Comparison of ENCODE assay signal across 8 cellular contexts in the genomic region with DNA sequence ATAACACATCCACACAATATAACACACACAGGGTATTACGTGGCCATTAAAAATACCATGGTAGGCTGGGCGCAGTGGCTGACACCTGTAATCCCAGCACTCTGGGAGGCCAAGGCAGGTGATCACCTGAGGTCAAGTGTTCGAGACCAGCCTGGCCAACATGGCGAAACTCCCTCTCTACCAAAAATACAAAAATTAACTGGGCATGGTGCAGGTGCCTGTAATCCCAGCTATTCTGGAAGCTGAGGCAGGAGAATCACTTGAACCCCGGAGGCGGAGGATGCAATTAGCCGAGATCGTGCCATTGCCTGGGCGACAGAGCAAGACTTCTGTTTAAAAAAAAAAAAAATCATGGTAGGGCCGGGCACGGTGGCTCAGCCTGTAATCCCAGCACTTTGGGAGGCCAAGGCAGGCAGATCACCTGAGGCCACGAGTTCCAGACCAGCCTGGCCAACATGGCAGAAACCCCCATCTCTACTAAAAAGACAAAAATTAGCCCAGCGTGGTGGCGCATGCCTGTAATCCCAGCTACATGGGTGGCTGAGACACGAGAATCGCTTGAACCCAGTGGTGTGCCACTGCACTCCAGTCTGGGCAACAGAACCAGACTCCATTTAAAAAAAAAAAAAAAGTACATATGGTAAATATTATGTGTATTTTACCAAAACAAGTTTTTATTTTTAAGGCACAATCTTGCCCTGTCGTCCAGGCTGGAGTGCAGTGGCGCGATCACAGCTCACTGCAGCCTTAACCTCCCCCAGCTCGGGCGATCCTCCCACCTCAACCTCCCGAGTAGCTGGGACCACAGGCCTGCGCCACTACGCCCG. TPM values are rescaled to one million over a fixed set of nuclear protein-coding genes. Genes with fewer than 3 reads are reported as not detected.
DNase-seq lines count a peak whose midpoint lies in the region; ATAC-seq and TF ChIP-seq lines count a peak whose summit lies in the region.

No MANE protein-coding gene starts in this region.

- H3K4me3 ChIP-seq in astrocyte of the spinal cord (ENCODE audit: low read depth, low read length), result peak overlapping the region; percentile 57
- H3K4me3 ChIP-seq in lower leg skin (ENCODE audit: low read depth, poor library complexity, severe bottlenecking), result peak overlapping the region; percentile 46
- peak overlapping the region; percentile 63 to 65 for H3K4me3 ChIP-seq in tibial artery

- in situ Hi-C loops in astrocyte of the spinal cord (cut with HindIII; ENCODE audit: low sequenced_read_pairs), result no loop called here

- 56 to 57% methylated on average over 25 of the region's 25 CpGs for WGBS in lower leg skin, 2 donors

- intact Hi-C loops in lower leg skin (cut with DNase I; ENCODE audit: low total_unique reads) (loop anchor here (5.0 kb wide), 1 partner anchor 290 kb away; a partner anchor contains a TSS), tibial artery (cut with DNase I; ENCODE audit: low total_unique reads) (loop anchor here (10.0 kb wide), 1 partner anchor 518 kb away; a partner anchor contains a TSS)

- H3K27ac Mint-ChIP-seq in activated CD4-positive, alpha-beta T cell treated with anti-CD3 and anti-CD28 coated beads, Interleukin-2, amount 10 ng/mL, durations not matched to agents 7 days and 5 days, result peak overlapping the region; percentile 91

- no peak for TF ChIP-seq POLR2A in lower leg skin (IDR thresholded peaks at IDR 0.05)

- no peaks in the 10 kb centered on the region for H3K36me3 Mint-ChIP-seq in activated CD4-positive, alpha-beta T cell treated with anti-CD3 and anti-CD28 coated beads, Interleukin-2, amount 10 ng/mL, durations not matched to agents 7 days and 5 days (ENCODE audit: low read depth)

- CTCF ChIA-PET in activated CD4-positive, alpha-beta T cell treated with anti-CD3 and anti-CD28 coated beads, Interleukin-2, amount 10 ng/mL, durations not matched to agents 7 days and 5 days (lab: Charles Lee), result interaction anchor here (0.5 to 8.1 kb wide), 22 partner anchors 9 to 573 kb away, joined by 3 to 86 read pairs (median 4); a partner anchor contains a TSS

- no peaks in the 10 kb centered on the region for H3K27me3 Mint-ChIP-seq in activated CD4-positive, alpha-beta T cell treated with anti-CD3 and anti-CD28 coated beads, Interleukin-2, amount 10 ng/mL, durations not matched to agents 7 days and 5 days

- TF ChIP-seq CTCF in astrocyte of the spinal cord (IDR thresholded peaks at IDR 0.05; ENCODE audit: low read depth, low read length) (no peak), lower leg skin (IDR thresholded peaks at IDR 0.05) (no peak), tibial artery (IDR thresholded peaks at IDR 0.05) (no peak)

- no peak for DNase-seq in activated CD4-positive, alpha-beta T cell treated with anti-CD3 and anti-CD28 coated beads, Interleukin-2, amount 10 ng/mL, durations not matched to agents 7 days and 5 days
- no peak for DNase-seq in activated CD4-positive, alpha-beta T cell treated with anti-CD3 and anti-CD28 coated beads, Interleukin-2, amount 50 U/mL, for 1 hour
- no peak for DNase-seq in astrocyte of the spinal cord (ENCODE audit: low read depth, low spot score)
- peak in 1 of 2 donors; percentile 81 for DNase-seq in lower leg skin (ENCODE audit: low spot score in 2 of 2)
- DNase-seq in tibial artery, result no peak
- no peak for DNase-seq in NCI-H128 (lab: John Stamatoyannopoulos, UW; ENCODE audit: unreplicated experiment)
- no peak for DNase-seq in NCI-H2227 treated with DMSO at 0.1 percent for 48 hours (lab: John Stamatoyannopoulos, UW)

- no peak for ATAC-seq in HG03565 (IDR thresholded peaks at IDR 0.05; ENCODE audit: unreplicated experiment)

- H3K9me3 Mint-ChIP-seq in activated CD4-positive, alpha-beta T cell treated with anti-CD3 and anti-CD28 coated beads, Interleukin-2, amount 10 ng/mL, durations not matched to agents 7 days and 5 days, result no peaks in the 10 kb centered on the region

- H3K27ac ChIP-seq in tibial artery, result peak overlapping the region; percentile 84 to 92

- H3K36me3 ChIP-seq in tibial artery, result no peaks in the 10 kb centered on the region

- POLR2A ChIA-PET in activated CD4-positive, alpha-beta T cell treated with anti-CD3 and anti-CD28 coated beads, Interleukin-2, amount 10 ng/mL, durations not matched to agents 7 days and 5 days (lab: Charles Lee), result interaction anchor here (0.6 to 2.7 kb wide), 5 partner anchors 17 to 483 kb away, joined by 3 to 15 read pairs (median 4); a partner anchor contains a TSS

- H3K4me3 Mint-ChIP-seq in activated CD4-positive, alpha-beta T cell treated with anti-CD3 and anti-CD28 coated beads, Interleukin-2, amount 10 ng/mL, durations not matched to agents 7 days and 5 days, result peak overlapping the region; percentile 79

- H3K27me3 ChIP-seq in tibial artery, result no peaks in the 10 kb centered on the region

- H3K9me3 ChIP-seq in tibial artery, result no peaks in the 10 kb centered on the region

- H3K4me1 ChIP-seq in tibial artery, result peaks cover 0 to 13% (median 8%) of the 10 kb centered on the region in 4 donors

- H3K4me1 Mint-ChIP-seq in activated CD4-positive, alpha-beta T cell treated with anti-CD3 and anti-CD28 coated beads, Interleukin-2, amount 10 ng/mL, durations not matched to agents 7 days and 5 days, result peaks cover 40% of the 10 kb centered on the region

RNA-seq across cellular contexts. Expression of a gene that starts 24.0 kb away (rescaled TPM):
- total RNA-seq in activated CD4-positive, alpha-beta T cell treated with anti-CD3 and anti-CD28 coated beads, Interleukin-2, amount 10 ng/mL, durations not matched to agents 7 days and 5 days, result 1 to 10 TPM; 6.2 to 6.5 TPM
- under 1 TPM; 0.34 to 0.91 (median 0.63) TPM for total RNA-seq in lower leg skin

RNA-seq across cellular contexts. Expression of a gene that starts 37.3 kb away (rescaled TPM):
- 10 to 100 TPM; 22.6 to 34.4 TPM for total RNA-seq in activated CD4-positive, alpha-beta T cell treated with anti-CD3 and anti-CD28 coated beads, Interleukin-2, amount 10 ng/mL, durations not matched to agents 7 days and 5 days
- 10 to 100 TPM in 2 of 4 donors, 1 to 10 TPM in 2; 6.0 to 11.9 (median 9.6) TPM for total RNA-seq in lower leg skin

RNA-seq across cellular contexts. Expression of a gene that starts 37.5 kb away (rescaled TPM):
- 10 to 100 TPM; 51.7 to 55.1 TPM for total RNA-seq in activated CD4-positive, alpha-beta T cell treated with anti-CD3 and anti-CD28 coated beads, Interleukin-2, amount 10 ng/mL, durations not matched to agents 7 days and 5 days
- total RNA-seq in lower leg skin, result 10 to 100 TPM; 18.6 to 26.7 (median 24.6) TPM
